16 cellular contexts compared by ENCODE assay signal in the genomic region with DNA sequence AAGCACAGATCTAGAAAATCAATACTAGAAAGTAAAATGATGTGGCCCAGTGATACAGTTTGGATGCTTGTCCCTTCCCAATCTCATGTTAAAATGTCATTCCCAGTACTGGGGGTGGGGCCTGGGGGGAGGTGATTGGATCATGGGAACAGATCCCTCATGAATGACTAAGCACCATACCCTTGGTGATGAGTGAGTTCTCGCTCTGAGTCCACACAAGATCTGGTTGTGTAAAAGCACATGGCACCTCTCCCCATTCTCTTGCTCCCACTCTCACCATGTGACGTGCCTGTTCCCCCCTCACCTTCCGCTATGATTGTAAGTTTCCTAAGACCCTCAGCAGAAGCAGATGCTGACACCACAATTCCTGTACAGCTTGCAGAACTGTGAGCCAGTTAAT.
"Had no signal": no experiment of that assay in that cellular context is flagged by ENCODE, and none has a peak within 500 bp of the region (broad histone marks: within the 10 kb centered on the region; RNA-seq: fewer than 3 reads in every experiment).

No MANE protein-coding gene starts in this region.

- H3K27me3 Mint-ChIP-seq: activated naive CD8-positive, alpha-beta T cell; stimulated activated naive CD8-positive, alpha-beta T cell treated with anti-CD3 and anti-CD28 coated beads, Interleukin-15, amount 100 ng/mL, for 72 hours had no signal

- H3K9me3 ChIP-seq: pancreas, testis, upper lobe of right lung had no signal

- ATAC-seq: activated CD4-positive, CD25-positive, alpha-beta regulatory T cell treated with anti-CD3 and anti-CD28 coated beads, Interleukin-2, amount 50 U/mL, for 24 hours; activated T-cell treated with anti-CD3 and anti-CD28 coated beads, Interleukin-2, amount 50 U/mL, for 4 hours; foreskin keratinocyte; left ventricle myocardium superior; pancreas; stimulated activated naive CD8-positive, alpha-beta T cell treated with anti-CD3 and anti-CD28 coated beads, Interleukin-15, amount 100 ng/mL, for 72 hours; upper lobe of right lung had no signal

- DNase-seq: activated CD4-positive, alpha-beta T cell treated with anti-CD3 and anti-CD28 coated beads, Interleukin-2, amount 50 U/mL, for 48 hours; activated effector memory CD4-positive, alpha-beta T cell treated with anti-CD3 and anti-CD28 coated beads, Interleukin-2, amount 50 U/mL, for 16 hours; activated T-cell treated with anti-CD3 and anti-CD28 coated beads, Interleukin-2, amount 50 U/mL, for 4 hours; esophagus squamous epithelium; foreskin keratinocyte; left ventricle myocardium superior; mesenchymal stem cell; pancreas; stimulated activated CD4-positive, alpha-beta T cell treated with anti-CD3 and anti-CD28 coated beads, Interleukin-15, amount 100 ng/mL, for 24 hours; stimulated activated CD4-positive, alpha-beta T cell treated with anti-CD3 and anti-CD28 coated beads, Interleukin-4, amount 100 ng/mL, for 24 hours; stimulated activated naive CD8-positive, alpha-beta T cell treated with anti-CD3 and anti-CD28 coated beads, Interleukin-15, amount 100 ng/mL, for 72 hours; testis; upper lobe of right lung had no signal

- H3K4me1 Mint-ChIP-seq: nephron; stimulated activated naive CD8-positive, alpha-beta T cell treated with anti-CD3 and anti-CD28 coated beads, Interleukin-15, amount 100 ng/mL, for 72 hours had no signal

- H3K27ac ChIP-seq: esophagus squamous epithelium, foreskin keratinocyte, pancreas, testis, upper lobe of right lung had no signal

- H3K27ac Mint-ChIP-seq: activated naive CD8-positive, alpha-beta T cell; nephron; stimulated activated naive CD8-positive, alpha-beta T cell treated with anti-CD3 and anti-CD28 coated beads, Interleukin-15, amount 100 ng/mL, for 72 hours had no signal

- H3K27me3 ChIP-seq: esophagus squamous epithelium, foreskin keratinocyte, pancreas, testis, upper lobe of right lung had no signal

- H3K9me3 Mint-ChIP-seq: activated T-cell treated with anti-CD3 and anti-CD28 coated beads, Interleukin-2, amount 50 U/mL, for 4 hours; nephron; stimulated activated naive CD8-positive, alpha-beta T cell treated with anti-CD3 and anti-CD28 coated beads, Interleukin-15, amount 100 ng/mL, for 72 hours had no signal

- H3K36me3 ChIP-seq: esophagus squamous epithelium, pancreas, upper lobe of right lung had no signal

- H3K4me3 Mint-ChIP-seq: activated naive CD8-positive, alpha-beta T cell; activated T-cell treated with anti-CD3 and anti-CD28 coated beads, Interleukin-2, amount 50 U/mL, for 4 hours; nephron; stimulated activated naive CD8-positive, alpha-beta T cell treated with anti-CD3 and anti-CD28 coated beads, Interleukin-15, amount 100 ng/mL, for 72 hours had no signal

- H3K4me3 ChIP-seq: esophagus squamous epithelium, pancreas, testis, upper lobe of right lung had no signal

- H3K36me3 Mint-ChIP-seq: activated naive CD8-positive, alpha-beta T cell had no signal

- H3K4me1 ChIP-seq: esophagus squamous epithelium, foreskin keratinocyte, pancreas, testis, upper lobe of right lung had no signal
